In genomic region chr10:132626761-132627735, GRCh38 we compare ENCODE assay signal across 10 cellular contexts.
DNase-seq lines count a peak whose midpoint lies in the region; ATAC-seq and TF ChIP-seq lines count a peak whose summit lies in the region.
"Had no signal": no experiment of that assay in that cellular context is flagged by ENCODE, and none has a peak within 500 bp of the region (broad histone marks: within the 10 kb centered on the region; RNA-seq: fewer than 3 reads in every experiment).

No MANE protein-coding gene starts in this region.

- CTCF ChIA-PET in naive thymus-derived CD4-positive, alpha-beta T cell (lab: Charles Lee): no interaction called here

- H3K27ac ChIP-seq in naive thymus-derived CD4-positive, alpha-beta T cell (ENCODE audit: low read depth, low read length): no peak overlapping the region
- peak overlapping the region; percentile 90 to 99 for H3K27ac ChIP-seq in thoracic aorta
- H3K27ac ChIP-seq: A549 had no signal

- DNase-seq in NCI-H526 treated with DMSO at 0.1 percent for 48 hours (lab: John Stamatoyannopoulos, UW): peak; percentile 2
- no peak for DNase-seq in NCI-H526 (lab: John Stamatoyannopoulos, UW)
- DNase-seq in Right ventricle myocardium inferior (ENCODE audit: missing footprints): peak; percentile 50
- no peak for DNase-seq in naive thymus-derived CD4-positive, alpha-beta T cell
- no peak for DNase-seq in thoracic aorta (ENCODE audit: low spot score)
- no peak for DNase-seq in HuH-7.5 (ENCODE audit: low spot score)
- DNase-seq: NCI-H2171 had no signal

- no peaks in the 10 kb centered on the region for H3K36me3 ChIP-seq in naive thymus-derived CD4-positive, alpha-beta T cell (ENCODE audit: control insufficient read depth in 2 of 3, insufficient read depth in 3 of 3, low read length in 3 of 3)
- no peaks in the 10 kb centered on the region for H3K36me3 ChIP-seq in thoracic aorta

- no peak for TF ChIP-seq CTCF in thoracic aorta (IDR thresholded peaks at IDR 0.05)

- H3K9me3 Mint-ChIP-seq in naive thymus-derived CD4-positive, alpha-beta T cell: peaks cover 0 to under 1% (median 0%) of the 10 kb centered on the region in 11 donors

- H3K36me3 Mint-ChIP-seq in naive thymus-derived CD4-positive, alpha-beta T cell: peaks cover 0 to 2% (median 0%) of the 10 kb centered on the region in 5 donors

- peaks cover 16 to 62% (median 48%) of the 10 kb centered on the region in 7 donors for H3K4me1 Mint-ChIP-seq in naive thymus-derived CD4-positive, alpha-beta T cell

- intact Hi-C loops in Right ventricle myocardium inferior (cut with DNase I): loop anchor here (2.0 kb wide), 1 partner anchor 88 kb away; no protein-coding TSS in a partner anchor
- intact Hi-C loops in naive thymus-derived CD4-positive, alpha-beta T cell (cut with micrococcal nuclease): no loop called here

- peak overlapping the region in 6 of 9 donors; percentile 58 to 87 (median 76) for H3K27ac Mint-ChIP-seq in naive thymus-derived CD4-positive, alpha-beta T cell

- peak overlapping the region in 5 of 10 donors; percentile 4 to 65 (median 30) for H3K4me3 Mint-ChIP-seq in naive thymus-derived CD4-positive, alpha-beta T cell

- no peak overlapping the region for H3K4me3 ChIP-seq in naive thymus-derived CD4-positive, alpha-beta T cell (ENCODE audit: low read length)
- H3K4me3 ChIP-seq in thoracic aorta: no peak overlapping the region
- H3K4me3 ChIP-seq: A549 had no signal

- ATAC-seq in Right ventricle myocardium inferior: no peak
- no peak for ATAC-seq in naive thymus-derived CD4-positive, alpha-beta T cell
- ATAC-seq in thoracic aorta (ENCODE audit: insufficient number of reproducible peaks, low FRiP score, low read depth): no peak
- ATAC-seq in GM19351 (IDR thresholded peaks at IDR 0.05; ENCODE audit: unreplicated experiment): no peak
- no peak for ATAC-seq in HG02840 (IDR thresholded peaks at IDR 0.05; ENCODE audit: low FRiP score, unreplicated experiment)
- ATAC-seq: A549 had no signal

- POLR2A ChIA-PET in naive thymus-derived CD4-positive, alpha-beta T cell (lab: Charles Lee): no interaction called here

- H3K27me3 ChIP-seq in naive thymus-derived CD4-positive, alpha-beta T cell (ENCODE audit: control insufficient read depth in 2 of 2, insufficient read depth in 2 of 2, low read length in 2 of 2): no peaks in the 10 kb centered on the region
- no peaks in the 10 kb centered on the region for H3K27me3 ChIP-seq in thoracic aorta (replicated peaks; ENCODE audit: insufficient read depth)

- no peaks in the 10 kb centered on the region for H3K9me3 ChIP-seq in naive thymus-derived CD4-positive, alpha-beta T cell (ENCODE audit: control insufficient read depth in 2 of 3, low read length in 3 of 3)
- no peaks in the 10 kb centered on the region for H3K9me3 ChIP-seq in thoracic aorta
- H3K9me3 ChIP-seq: A549 had no signal

- peaks cover 0 to 7% of the 10 kb centered on the region in 2 donors for H3K4me1 ChIP-seq in naive thymus-derived CD4-positive, alpha-beta T cell (ENCODE audit: control insufficient read depth in 2 of 2, insufficient read depth in 2 of 2, low read length in 2 of 2)
- peaks cover 25 to 61% of the 10 kb centered on the region in 2 donors for H3K4me1 ChIP-seq in thoracic aorta (ENCODE audit: control insufficient read depth in 1 of 2, low read depth in 2 of 2)
- H3K4me1 ChIP-seq: A549 had no signal

- H3K27me3 Mint-ChIP-seq in naive thymus-derived CD4-positive, alpha-beta T cell: no peaks in the 10 kb centered on the region

Comparison
In these comparisons a context has a peak if more than half of its experiments do, and no peak if none do; other contexts are left out.
1. DNase-seq: peak in NCI-H526 treated with DMSO at 0.1 percent for 48 hours (single experiment) and Right ventricle myocardium inferior (single experiment); none in NCI-H526 (0 of 2), naive thymus-derived CD4-positive, alpha-beta T cell (0 of 9), thoracic aorta (single experiment) and HuH-7.5 (single experiment).